Comparison of ENCODE assay signal across 8 cellular contexts in genomic region chr3:142225885-142226215, GRCh38. TPM values are rescaled to one million over a fixed set of nuclear protein-coding genes. Genes with fewer than 3 reads are reported as not detected.
A peak's percentile ranks its signal among the peaks of the same experiment; 100 is the strongest.
DNase-seq lines count a peak whose midpoint lies in the region; ATAC-seq and TF ChIP-seq lines count a peak whose summit lies in the region.

No MANE protein-coding gene starts in this region.

- H3K79me2 ChIP-seq in MM.1S (ENCODE audit: low read length) (no peaks in the 10 kb centered on the region), trophoblast cell (ENCODE audit: control insufficient read depth, insufficient read depth, low read length, poor library complexity) (peaks cover 4% of the 10 kb centered on the region)

- peak overlapping the region; percentile 5 for H4K91ac ChIP-seq in trophoblast cell (ENCODE audit: low read depth, low read length)

- H2AFZ ChIP-seq in MM.1S (ENCODE audit: low read length) (peak overlapping the region; percentile 88; the same call in 1 of the 2 replicates), trophoblast cell (ENCODE audit: insufficient read depth, low read length, poor library complexity) (no peak overlapping the region)

- H3K4me3 ChIP-seq in GM12864 (ENCODE audit: low read depth, low read length) (peak overlapping the region; percentile 93), MM.1S (ENCODE audit: low read length) (peak overlapping the region; percentile 82), epithelial cell of esophagus (ENCODE audit: low read length) (peak overlapping the region; percentile 70), trophoblast cell (ENCODE audit: low read depth, low read length) (peak overlapping the region; percentile 93)

- H3K4ac ChIP-seq in trophoblast cell (ENCODE audit: low read depth, low read length) = no peak overlapping the region

- peak overlapping the region; percentile 49; the same call in 1 of the 2 replicates for H3K4me2 ChIP-seq in MM.1S (ENCODE audit: low read depth, low read length)
- H3K4me2 ChIP-seq in trophoblast cell (ENCODE audit: low read length) = peak overlapping the region; percentile 78

- H3K4me1 ChIP-seq in MM.1S (ENCODE audit: low read length) (no peaks in the 10 kb centered on the region), trophoblast cell (ENCODE audit: control insufficient read depth in 1 of 2, insufficient read depth in 2 of 2, low read length in 2 of 2) (no peaks in the 10 kb centered on the region)

- H3K27ac ChIP-seq in MM.1S (ENCODE audit: low read length) = no peak overlapping the region
- peak overlapping the region; percentile 84 for H3K27ac ChIP-seq in trophoblast cell (ENCODE audit: low read depth, low read length)

- no peak overlapping the region for H3K18ac ChIP-seq in trophoblast cell (ENCODE audit: low read length)

- H4K12ac ChIP-seq in trophoblast cell (ENCODE audit: low read depth, low read length) = peak overlapping the region; percentile 98

- H3K23ac ChIP-seq in trophoblast cell (ENCODE audit: low read length) = no peak overlapping the region

- H3K14ac ChIP-seq in trophoblast cell (ENCODE audit: low read length) = no peak overlapping the region

- H3F3A ChIP-seq in MM.1S (ENCODE audit: insufficient read depth, low read length) = no peaks in the 10 kb centered on the region; the same call in 1 of the 2 replicates

- peak overlapping the region; percentile 62 for H4K8ac ChIP-seq in trophoblast cell (ENCODE audit: low read depth, low read length)

- H3K36me3 ChIP-seq in MM.1S (replicated peaks; ENCODE audit: insufficient read depth, low read length) (no peaks in the 10 kb centered on the region), trophoblast cell (ENCODE audit: control insufficient read depth in 1 of 2, insufficient read depth in 2 of 2, low read length in 2 of 2) (no peaks in the 10 kb centered on the region)

- TF ChIP-seq CTCF in GM12864 (IDR thresholded peaks at IDR 0.05; ENCODE audit: low read depth, low read length, missing control alignments) = no peak
- no peak for TF ChIP-seq CTCF in MM.1S (IDR thresholded peaks at IDR 0.05; ENCODE audit: low read length)
- no peak for TF ChIP-seq CTCF in epithelial cell of esophagus (IDR thresholded peaks at IDR 0.05; ENCODE audit: insufficient read depth, low read depth, low read length, missing control alignments)

- no peak for ATAC-seq in HG03354 (IDR thresholded peaks at IDR 0.05; ENCODE audit: poor library complexity, severe bottlenecking, unreplicated experiment)

- peak overlapping the region; percentile 55 for H2BK120ac ChIP-seq in trophoblast cell (ENCODE audit: insufficient read depth, low read length, poor library complexity)

- no peak overlapping the region for H2BK5ac ChIP-seq in trophoblast cell (ENCODE audit: low read depth, low read length, poor library complexity)

- no peaks in the 10 kb centered on the region for H3K27me3 ChIP-seq in MM.1S (replicated peaks; ENCODE audit: insufficient read depth, low read length)
- no peaks in the 10 kb centered on the region for H3K27me3 ChIP-seq in trophoblast cell (ENCODE audit: insufficient read depth, low read length)

- H2BK12ac ChIP-seq in trophoblast cell (ENCODE audit: low read length) = no peak overlapping the region

- no peak overlapping the region for H3K9ac ChIP-seq in MM.1S (ENCODE audit: low read length)
- H3K9ac ChIP-seq in trophoblast cell (ENCODE audit: low read length) = no peak overlapping the region

- DNase-seq in GM12864 (ENCODE audit: low read depth) (no peak), MM.1S (no peak), epithelial cell of esophagus (ENCODE audit: low read depth) (no peak), trophoblast cell (peak in 1 of 2 donors; percentile 29), A172 (ENCODE audit: low spot score) (no peak), NCI-H69 (lab: John Stamatoyannopoulos, UW) (no peak), NCI-H1105 (lab: John Stamatoyannopoulos, UW) (no peak)

- H3K9me3 ChIP-seq in MM.1S (replicated peaks; ENCODE audit: insufficient read depth, low read length) (no peaks in the 10 kb centered on the region), trophoblast cell (ENCODE audit: insufficient read depth, low read depth, low read length) (no peaks in the 10 kb centered on the region)

- no CpG with 5 or more reads among the region's 17 CpGs for WGBS in trophoblast cell (ENCODE audit: extremely low coverage, insufficient coverage, insufficient read length)

- H3K79me1 ChIP-seq in trophoblast cell (ENCODE audit: low read length) = peaks cover 6% of the 10 kb centered on the region

- H2AK5ac ChIP-seq in trophoblast cell (ENCODE audit: low read length) = no peak overlapping the region

- H3K9me2 ChIP-seq in MM.1S (replicated peaks; ENCODE audit: insufficient read depth, low read length) = no peaks in the 10 kb centered on the region

- no peaks in the 10 kb centered on the region for H4K20me1 ChIP-seq in MM.1S (ENCODE audit: insufficient read depth, low read length)

RNA-seq across cellular contexts. Expression of gene GK5, which starts 0.5 kb away (rescaled TPM):
- 5.5 and 7.4 TPM in 2 replicates for polyA plus RNA-seq in trophoblast cell (2013)
- 16.1 and 23.2 TPM in 2 replicates for total RNA-seq in A172 (2014; rRNA removed; shearing (Covaris generic))
